ENCODE assay signal across 18 cellular contexts in genomic region chr18:57775937-57776336, GRCh38. TPM values are rescaled to one million over a fixed set of nuclear protein-coding genes. Genes with fewer than 3 reads are reported as not detected.
DNase-seq lines count a peak whose midpoint lies in the region; ATAC-seq and TF ChIP-seq lines count a peak whose summit lies in the region.
"Had no signal": no experiment of that assay in that cellular context is flagged by ENCODE, and none has a peak within 500 bp of the region (broad histone marks: within the 10 kb centered on the region; RNA-seq: fewer than 3 reads in every experiment).

No MANE protein-coding gene starts in this region.

- H3K27me3 Mint-ChIP-seq in activated T-cell treated with anti-CD3 and anti-CD28 coated beads, Interleukin-2, amount 50 U/mL, for 24 hours: no peaks in the 10 kb centered on the region
- H3K27me3 Mint-ChIP-seq in activated T-cell treated with anti-CD3 and anti-CD28 coated beads, Interleukin-2, amount 50 U/mL, for 72 hours (ENCODE audit: low read depth): no peaks in the 10 kb centered on the region
- H3K27me3 Mint-ChIP-seq: IgD-negative memory B cell had no signal

- peaks cover 60% of the 10 kb centered on the region for H3K4me1 ChIP-seq in mucosa of descending colon (ENCODE audit: low read depth)
- peaks cover 24 to 58% (median 40%) of the 10 kb centered on the region in 4 donors for H3K4me1 ChIP-seq in upper lobe of left lung

- intact Hi-C loops in mucosa of descending colon (cut with DNase I, micrococcal nuclease): no loop called here

- TF ChIP-seq EP300 in upper lobe of left lung (IDR thresholded peaks at IDR 0.05): no peak

- 56 to 73% methylated on average over 3 of the region's 3 CpGs for WGBS in upper lobe of left lung, 2 donors

- H3K4me1 Mint-ChIP-seq in activated T-cell treated with anti-CD3 and anti-CD28 coated beads, Interleukin-2, amount 50 U/mL, for 24 hours (ENCODE audit: low read depth): peaks cover 13% of the 10 kb centered on the region
- H3K4me1 Mint-ChIP-seq in activated T-cell treated with anti-CD3 and anti-CD28 coated beads, Interleukin-2, amount 50 U/mL, for 72 hours (ENCODE audit: low read depth): peaks cover 14% of the 10 kb centered on the region

- TF ChIP-seq POLR2A in upper lobe of left lung (IDR thresholded peaks at IDR 0.05): no peak

- no peaks in the 10 kb centered on the region for H3K27me3 ChIP-seq in upper lobe of left lung

- DNase-seq in activated T-cell treated with anti-CD3 and anti-CD28 coated beads, Interleukin-2, amount 50 U/mL, for 24 hours: no peak
- DNase-seq in activated T-cell treated with anti-CD3 and anti-CD28 coated beads, Interleukin-2, amount 50 U/mL, for 72 hours: no peak
- DNase-seq in coronary artery (ENCODE audit: low spot score) (no peak), mucosa of descending colon (no peak), upper lobe of left lung (no peak), DMS53 treated with DMSO at 0.1 percent for 48 hours (lab: John Stamatoyannopoulos, UW; ENCODE audit: unreplicated experiment) (no peak), NCI-H226 (no peak)
- DNase-seq: activated naive CD4-positive, alpha-beta T cell treated with anti-CD3 and anti-CD28 coated beads, Interleukin-2, amount 50 U/mL, for 16 hours; hypothalamus; mesendoderm; NCI-H1694 treated with DMSO at 0.1 percent for 48 hours; posterior cingulate gyrus; stimulated activated CD4-positive, alpha-beta T cell treated with anti-CD3 and anti-CD28 coated beads, Interleukin-4, amount 100 ng/mL, for 24 hours; substantia nigra; T-helper 1 cell had no signal

- no peak overlapping the region for H3K4me3 ChIP-seq in coronary artery
- H3K4me3 ChIP-seq in mucosa of descending colon: no peak overlapping the region
- no peak overlapping the region for H3K4me3 ChIP-seq in upper lobe of left lung
- H3K4me3 ChIP-seq: HAP-1 had no signal

- H3K27ac ChIP-seq in coronary artery (peak overlapping the region; percentile 55 to 68), upper lobe of left lung (peak overlapping the region in 3 of 4 donors; percentile 34 to 59 (median 46))

- TF ChIP-seq CTCF in coronary artery (IDR thresholded peaks at IDR 0.05): no peak
- TF ChIP-seq CTCF in mucosa of descending colon (IDR thresholded peaks at IDR 0.05): no peak
- no peak for TF ChIP-seq CTCF in upper lobe of left lung (IDR thresholded peaks at IDR 0.05)

- H3K9me3 ChIP-seq in mucosa of descending colon (no peaks in the 10 kb centered on the region), upper lobe of left lung (no peaks in the 10 kb centered on the region)
- H3K9me3 ChIP-seq: HAP-1 had no signal

- H3K36me3 ChIP-seq in mucosa of descending colon (ENCODE audit: low read depth): no peaks in the 10 kb centered on the region
- no peaks in the 10 kb centered on the region for H3K36me3 ChIP-seq in upper lobe of left lung
- H3K36me3 ChIP-seq: HAP-1 had no signal

- H3K4me3 Mint-ChIP-seq in activated T-cell treated with anti-CD3 and anti-CD28 coated beads, Interleukin-2, amount 50 U/mL, for 24 hours: no peak overlapping the region
- no peak overlapping the region for H3K4me3 Mint-ChIP-seq in activated T-cell treated with anti-CD3 and anti-CD28 coated beads, Interleukin-2, amount 50 U/mL, for 72 hours
- H3K4me3 Mint-ChIP-seq: IgD-negative memory B cell had no signal

- ATAC-seq in activated T-cell treated with anti-CD3 and anti-CD28 coated beads, Interleukin-2, amount 50 U/mL, for 72 hours (replicated peaks in 1 of 2): no peak
- ATAC-seq in mucosa of descending colon: peak; percentile 1
- no peak for ATAC-seq in upper lobe of left lung (ENCODE audit: low FRiP score in 2 of 2)
- no peak for ATAC-seq in HG03439 (IDR thresholded peaks at IDR 0.05; ENCODE audit: unreplicated experiment)

- H3K27ac Mint-ChIP-seq in activated T-cell treated with anti-CD3 and anti-CD28 coated beads, Interleukin-2, amount 50 U/mL, for 24 hours: peak overlapping the region; percentile 19
- H3K27ac Mint-ChIP-seq in activated T-cell treated with anti-CD3 and anti-CD28 coated beads, Interleukin-2, amount 50 U/mL, for 72 hours: no peak overlapping the region
- H3K27ac Mint-ChIP-seq: IgD-negative memory B cell had no signal

- no peaks in the 10 kb centered on the region for H3K36me3 Mint-ChIP-seq in activated T-cell treated with anti-CD3 and anti-CD28 coated beads, Interleukin-2, amount 50 U/mL, for 24 hours (ENCODE audit: low read depth)
- no peaks in the 10 kb centered on the region for H3K36me3 Mint-ChIP-seq in activated T-cell treated with anti-CD3 and anti-CD28 coated beads, Interleukin-2, amount 50 U/mL, for 72 hours (ENCODE audit: insufficient read depth in 2 of 2)

- no peaks in the 10 kb centered on the region for H3K9me3 Mint-ChIP-seq in activated T-cell treated with anti-CD3 and anti-CD28 coated beads, Interleukin-2, amount 50 U/mL, for 24 hours
- H3K9me3 Mint-ChIP-seq in activated T-cell treated with anti-CD3 and anti-CD28 coated beads, Interleukin-2, amount 50 U/mL, for 72 hours: no peaks in the 10 kb centered on the region
- H3K9me3 Mint-ChIP-seq: IgD-negative memory B cell had no signal

RNA-seq across cellular contexts. Expression of gene ATP8B1, which starts 27.2 kb away (rescaled TPM):
- total RNA-seq in activated T-cell treated with anti-CD3 and anti-CD28 coated beads, Interleukin-2, amount 50 U/mL, for 72 hours: not detected
- total RNA-seq in mucosa of descending colon: 100 to 1,000 TPM; 175 to 406 (median 316) TPM
- total RNA-seq in upper lobe of left lung: 10 to 100 TPM; 19.6 to 36.5 (median 26.0) TPM

Comparison
In these comparisons a context has a peak if more than half of its experiments do, and no peak if none do; other contexts are left out.
1. RNA of gene ATP8B1, which starts 27.2 kb away (total RNA-seq): 175 to 406 TPM in mucosa of descending colon and 19.6 to 36.5 TPM in upper lobe of left lung; not detected in activated T-cell treated with anti-CD3 and anti-CD28 coated beads, Interleukin-2, amount 50 U/mL, for 72 hours; every median in the first group is over 10 times any median in the second.